In the genomic region with DNA sequence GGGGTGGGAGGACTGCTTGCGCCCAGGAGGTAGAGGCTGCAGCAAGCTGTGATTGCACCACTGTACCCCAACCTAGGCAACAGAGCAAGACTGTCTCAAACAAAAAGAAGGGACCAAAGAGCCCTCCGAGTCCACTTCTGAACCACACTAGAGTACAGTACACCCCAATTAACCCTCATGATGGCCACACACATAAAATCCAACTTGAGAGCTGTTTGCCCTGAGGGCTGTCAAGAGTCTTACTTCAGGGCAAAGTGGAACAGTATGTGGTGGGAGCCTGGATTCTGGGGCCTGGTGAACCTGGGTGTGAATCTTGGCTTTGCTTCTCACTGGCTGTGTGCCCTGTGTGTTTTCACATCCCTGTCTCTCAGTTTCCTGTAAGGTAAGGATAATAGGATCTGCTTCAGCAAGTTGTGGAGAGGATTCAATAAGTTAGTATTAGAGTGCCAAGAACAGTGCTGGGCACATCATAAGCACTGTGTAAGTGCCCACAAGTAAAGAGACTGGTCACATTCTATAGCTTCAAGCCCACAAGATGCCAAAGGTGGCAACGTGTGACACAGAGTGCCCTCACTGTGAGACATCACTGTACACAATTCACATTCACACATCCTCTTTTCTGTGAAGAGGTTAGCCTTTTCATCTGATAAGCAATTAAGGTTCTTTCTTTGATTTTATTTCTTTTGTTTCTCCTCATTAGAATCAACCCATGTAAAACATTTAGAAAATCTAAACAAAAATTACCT, we compare ENCODE assay signal across 10 cellular contexts. TPM values are rescaled to one million over a fixed set of nuclear protein-coding genes. Genes with fewer than 3 reads are reported as not detected.
DNase-seq lines count a peak whose midpoint lies in the region; ATAC-seq and TF ChIP-seq lines count a peak whose summit lies in the region.
"Had no signal": no experiment of that assay in that cellular context is flagged by ENCODE, and none has a peak within 500 bp of the region (broad histone marks: within the 10 kb centered on the region; RNA-seq: fewer than 3 reads in every experiment).

No MANE protein-coding gene starts in this region.

- no peaks in the 10 kb centered on the region for H4K20me1 ChIP-seq in PC-3 (ENCODE audit: low read length)

- H3K79me2 ChIP-seq in PC-3 (ENCODE audit: low read length): no peaks in the 10 kb centered on the region

- no peak overlapping the region for H3K4me3 ChIP-seq in PC-3 (ENCODE audit: low read length)

- H3K9me2 ChIP-seq in PC-3 (replicated peaks; ENCODE audit: low read length): no peaks in the 10 kb centered on the region

- H3K4me1 ChIP-seq in PC-3 (ENCODE audit: insufficient read depth, low read length): peaks cover 26% of the 10 kb centered on the region

- intact Hi-C loops in activated T-helper 1 cell treated with anti-CD3 and anti-CD28 coated beads, Interleukin-12 subunit alpha, Interleukin-12 subunit beta, Interleukin-2, Interleukin-4 antibody, amounts not matched to agents 30 ng/mL and 10 ng/mL and 1 ng/mL, durations not matched to agents 14 hours and 24 hours and 36 hours (cut with micrococcal nuclease): loop anchor here (1.0 to 10.0 kb wide), 3 partner anchors 50 to 1448 kb away; a partner anchor contains a TSS
- intact Hi-C loops in PC-3 (cut with micrococcal nuclease): loop anchor here (5.0 kb wide), 1 partner anchor 51 kb away; a partner anchor contains a TSS
- intact Hi-C loops in Calu3 (cut with micrococcal nuclease; ENCODE audit: unreplicated experiment): no loop called here

- no peak for TF ChIP-seq CTCF in PC-3 (conservative IDR thresholded peaks at IDR 0.05; ENCODE audit: low read depth, low read length)
- no peak for TF ChIP-seq CTCF in Calu3 (IDR thresholded peaks at IDR 0.05; ENCODE audit: unreplicated experiment)

- H3K27me3 ChIP-seq in PC-3 (ENCODE audit: low read length): no peaks in the 10 kb centered on the region

- H3F3A ChIP-seq in PC-3 (ENCODE audit: low read length, unreplicated experiment): no peaks in the 10 kb centered on the region

- peak overlapping the region; percentile 95 for H3K27ac Mint-ChIP-seq in activated T-helper 1 cell treated with anti-CD3 and anti-CD28 coated beads, Interleukin-12 subunit alpha, Interleukin-12 subunit beta, Interleukin-2, Interleukin-4 antibody, amounts not matched to agents 30 ng/mL and 10 ng/mL and 1 ng/mL, durations not matched to agents 14 hours and 24 hours and 36 hours
- peak overlapping the region; percentile 63 for H3K27ac Mint-ChIP-seq in stimulated activated naive B cell treated with anti-CD40 and anti-IgM and Interleukin-4, amounts not matched to agents 10 μg/mL and 1 μg/mL and 100 μg/mL, for 72 hours
- no peak overlapping the region for H3K27ac Mint-ChIP-seq in Calu3 (ENCODE audit: unreplicated experiment)

- DNase-seq in activated effector memory CD4-positive, alpha-beta T cell treated with anti-CD3 and anti-CD28 coated beads, Interleukin-2, amount 50 U/mL, for 16 hours: peak; percentile 73
- DNase-seq in activated effector memory CD4-positive, alpha-beta T cell treated with Interleukin-2 at 50 U/mL for 16 hours: no peak
- no peak for DNase-seq in activated T-helper 1 cell treated with anti-CD3 and anti-CD28 coated beads, Interleukin-12 subunit alpha, Interleukin-12 subunit beta, Interleukin-2, Interleukin-4 antibody, amounts not matched to agents 30 ng/mL and 10 ng/mL and 1 ng/mL, durations not matched to agents 14 hours and 24 hours and 36 hours (ENCODE audit: low spot score)
- peak; percentile 22 for DNase-seq in stimulated activated naive B cell treated with anti-CD40 and anti-IgM and Interleukin-4, amounts not matched to agents 10 μg/mL and 1 μg/mL and 100 μg/mL, for 72 hours
- no peak for DNase-seq in PC-3
- no peak for DNase-seq in NCI-H774 (lab: John Stamatoyannopoulos, UW)
- no peak for DNase-seq in Calu3
- DNase-seq: small intestine had no signal

- H3K27ac ChIP-seq in PC-3 (ENCODE audit: low read length): no peak overlapping the region

- peaks cover 27% of the 10 kb centered on the region for H3K36me3 Mint-ChIP-seq in activated T-helper 1 cell treated with anti-CD3 and anti-CD28 coated beads, Interleukin-12 subunit alpha, Interleukin-12 subunit beta, Interleukin-2, Interleukin-4 antibody, amounts not matched to agents 30 ng/mL and 10 ng/mL and 1 ng/mL, durations not matched to agents 14 hours and 24 hours and 36 hours (ENCODE audit: low read depth)
- no peaks in the 10 kb centered on the region for H3K36me3 Mint-ChIP-seq in stimulated activated naive B cell treated with anti-CD40 and anti-IgM and Interleukin-4, amounts not matched to agents 10 μg/mL and 1 μg/mL and 100 μg/mL, for 72 hours
- H3K36me3 Mint-ChIP-seq in Calu3 (ENCODE audit: insufficient read depth, unreplicated experiment): no peaks in the 10 kb centered on the region

- BruUV-seq in PC-3 (replicated peaks; lab: Mats Ljungman, UMichigan) (no TSS peak), Calu3 (replicated peaks; lab: Mats Ljungman, UMichigan) (no TSS peak)

- H3K9me3 Mint-ChIP-seq in activated T-helper 1 cell treated with anti-CD3 and anti-CD28 coated beads, Interleukin-12 subunit alpha, Interleukin-12 subunit beta, Interleukin-2, Interleukin-4 antibody, amounts not matched to agents 30 ng/mL and 10 ng/mL and 1 ng/mL, durations not matched to agents 14 hours and 24 hours and 36 hours: no peaks in the 10 kb centered on the region
- H3K9me3 Mint-ChIP-seq in stimulated activated naive B cell treated with anti-CD40 and anti-IgM and Interleukin-4, amounts not matched to agents 10 μg/mL and 1 μg/mL and 100 μg/mL, for 72 hours: no peaks in the 10 kb centered on the region
- no peaks in the 10 kb centered on the region for H3K9me3 Mint-ChIP-seq in Calu3 (ENCODE audit: low read depth, unreplicated experiment)

- no peak overlapping the region for H2AFZ ChIP-seq in PC-3 (ENCODE audit: low read length)

- H3K9ac ChIP-seq in PC-3 (ENCODE audit: low read length): no peak overlapping the region

- H3K4me1 Mint-ChIP-seq in activated T-helper 1 cell treated with anti-CD3 and anti-CD28 coated beads, Interleukin-12 subunit alpha, Interleukin-12 subunit beta, Interleukin-2, Interleukin-4 antibody, amounts not matched to agents 30 ng/mL and 10 ng/mL and 1 ng/mL, durations not matched to agents 14 hours and 24 hours and 36 hours (ENCODE audit: low read depth): peaks cover 98% of the 10 kb centered on the region
- peaks cover 32 to 68% of the 10 kb centered on the region in 2 donors for H3K4me1 Mint-ChIP-seq in stimulated activated naive B cell treated with anti-CD40 and anti-IgM and Interleukin-4, amounts not matched to agents 10 μg/mL and 1 μg/mL and 100 μg/mL, for 72 hours
- no peaks in the 10 kb centered on the region for H3K4me1 Mint-ChIP-seq in Calu3 (ENCODE audit: low read depth, unreplicated experiment)

- H3K27me3 Mint-ChIP-seq in activated T-helper 1 cell treated with anti-CD3 and anti-CD28 coated beads, Interleukin-12 subunit alpha, Interleukin-12 subunit beta, Interleukin-2, Interleukin-4 antibody, amounts not matched to agents 30 ng/mL and 10 ng/mL and 1 ng/mL, durations not matched to agents 14 hours and 24 hours and 36 hours (ENCODE audit: insufficient read depth): no peaks in the 10 kb centered on the region
- H3K27me3 Mint-ChIP-seq in stimulated activated naive B cell treated with anti-CD40 and anti-IgM and Interleukin-4, amounts not matched to agents 10 μg/mL and 1 μg/mL and 100 μg/mL, for 72 hours: no peaks in the 10 kb centered on the region
- no peaks in the 10 kb centered on the region for H3K27me3 Mint-ChIP-seq in Calu3 (ENCODE audit: unreplicated experiment)

- H3K4me2 ChIP-seq in PC-3 (ENCODE audit: low read length): no peak overlapping the region

- H3K36me3 ChIP-seq in PC-3 (ENCODE audit: low read depth, low read length): no peaks in the 10 kb centered on the region

- peak; percentile 28 for ATAC-seq in HG03378 (IDR thresholded peaks at IDR 0.05; ENCODE audit: unreplicated experiment)
- ATAC-seq in stimulated activated naive B cell treated with anti-CD40 and anti-IgM and Interleukin-4, amounts not matched to agents 10 μg/mL and 1 μg/mL and 100 μg/mL, for 72 hours (replicated peaks): peak; percentile 75 to 77
- no peak for ATAC-seq in PC-3

- CTCF ChIA-PET in PC-3 (lab: Charles Lee): no interaction called here
- CTCF ChIA-PET in Calu3 (lab: Charles Lee): interaction anchor here (0.6 kb wide), 1 partner anchor 80 kb away, joined by 3 read pairs; no protein-coding TSS in a partner anchor

- H3K4me3 Mint-ChIP-seq in activated T-helper 1 cell treated with anti-CD3 and anti-CD28 coated beads, Interleukin-12 subunit alpha, Interleukin-12 subunit beta, Interleukin-2, Interleukin-4 antibody, amounts not matched to agents 30 ng/mL and 10 ng/mL and 1 ng/mL, durations not matched to agents 14 hours and 24 hours and 36 hours: peak overlapping the region; percentile 30
- H3K4me3 Mint-ChIP-seq in stimulated activated naive B cell treated with anti-CD40 and anti-IgM and Interleukin-4, amounts not matched to agents 10 μg/mL and 1 μg/mL and 100 μg/mL, for 72 hours: peak overlapping the region; percentile 11 to 49
- no peak overlapping the region for H3K4me3 Mint-ChIP-seq in Calu3 (ENCODE audit: low read depth, unreplicated experiment)

- H3K9me3 ChIP-seq in PC-3 (ENCODE audit: low read length): no peaks in the 10 kb centered on the region

- POLR2A ChIA-PET in PC-3 (lab: Charles Lee; ENCODE audit: unreplicated experiment): no interaction called here

RNA-seq across cellular contexts. Expression of a gene that starts 52.1 kb away (rescaled TPM):
- total RNA-seq in activated T-helper 1 cell treated with anti-CD3 and anti-CD28 coated beads, Interleukin-12 subunit alpha, Interleukin-12 subunit beta, Interleukin-2, Interleukin-4 antibody, amounts not matched to agents 30 ng/mL and 10 ng/mL and 1 ng/mL, durations not matched to agents 14 hours and 24 hours and 36 hours: 133 and 139 TPM in 2 replicates
- total RNA-seq in PC-3 (2014; rRNA removed) (0.58 and 2.4 TPM in 2 replicates), Calu3 (2022) (0.42 TPM in 1 of 2 replicates, not detected in the other)
- total RNA-seq: dermis microvascular lymphatic vessel endothelial cell had no signal

Comparison
In these comparisons a context has a peak if more than half of its experiments do, and no peak if none do; other contexts are left out.
1. DNase-seq: peak in activated effector memory CD4-positive, alpha-beta T cell treated with anti-CD3 and anti-CD28 coated beads, Interleukin-2, amount 50 U/mL, for 16 hours (single experiment) and stimulated activated naive B cell treated with anti-CD40 and anti-IgM and Interleukin-4, amounts not matched to agents 10 μg/mL and 1 μg/mL and 100 μg/mL, for 72 hours (single experiment); none in activated effector memory CD4-positive, alpha-beta T cell treated with Interleukin-2 at 50 U/mL for 16 hours (single experiment), activated T-helper 1 cell treated with anti-CD3 and anti-CD28 coated beads, Interleukin-12 subunit alpha, Interleukin-12 subunit beta, Interleukin-2, Interleukin-4 antibody, amounts not matched to agents 30 ng/mL and 10 ng/mL and 1 ng/mL, durations not matched to agents 14 hours and 24 hours and 36 hours (single experiment), PC-3 (single experiment), NCI-H774 (single experiment) and Calu3 (single experiment).
2. RNA of a gene that starts 52.1 kb away (total RNA-seq): 133 to 139 TPM in activated T-helper 1 cell treated with anti-CD3 and anti-CD28 coated beads, Interleukin-12 subunit alpha, Interleukin-12 subunit beta, Interleukin-2, Interleukin-4 antibody, amounts not matched to agents 30 ng/mL and 10 ng/mL and 1 ng/mL, durations not matched to agents 14 hours and 24 hours and 36 hours; 0.58 to 2.4 TPM in PC-3 and 0.42 TPM in Calu3; every median in the first group is over 10 times any median in the second.